ENCODE assay signal across 8 cellular contexts in genomic region chr7:149799397-149800168, GRCh38. TPM values are rescaled to one million over a fixed set of nuclear protein-coding genes. Genes with fewer than 3 reads are reported as not detected.
DNase-seq lines count a peak whose midpoint lies in the region; ATAC-seq and TF ChIP-seq lines count a peak whose summit lies in the region.

No MANE protein-coding gene starts in this region.

- H2AFZ ChIP-seq in IMR-90 (replicated peaks; ENCODE audit: low read length, poor library complexity), result no peak overlapping the region

- DNase-seq in Caco-2 (peak in 1 of 2 experiments; percentile 63), IMR-90 (no peak), head of caudate nucleus (peak in 26 of 42 donors; percentile 14 to 68 (median 34)), vagina (ENCODE audit: extremely low spot score in 2 of 2) (no peak), globus pallidus (ENCODE audit: low spot score) (no peak), COLO829 (ENCODE audit: low spot score) (no peak)
- peak; percentile 65 for DNase-seq in activated CD8-positive, alpha-beta T cell treated with anti-CD3 and anti-CD28 coated beads, Interleukin-2, amount 10 ng/mL, durations not matched to agents 7 days and 5 days
- DNase-seq in stimulated activated CD4-positive, alpha-beta T cell treated with anti-CD3 and anti-CD28 coated beads, TNF-alpha, amount 100 ng/mL, for 4 hours (ENCODE audit: low read depth in 3 of 3), result peak; percentile 18 to 43 (median 33)

- no peak overlapping the region for H2AK5ac ChIP-seq in IMR-90 (ENCODE audit: low read depth, low read length)

- no peak overlapping the region for H3K4me3 Mint-ChIP-seq in Caco-2 (ENCODE audit: unreplicated experiment)
- H3K4me3 Mint-ChIP-seq in activated CD8-positive, alpha-beta T cell treated with anti-CD3 and anti-CD28 coated beads, Interleukin-2, amount 10 ng/mL, durations not matched to agents 7 days and 5 days, result no peak overlapping the region

- TF ChIP-seq POLR2A in IMR-90 (IDR thresholded peaks at IDR 0.05; ENCODE audit: low read depth, low read length) (no peak), vagina (IDR thresholded peaks at IDR 0.05) (no peak)

- H2BK120ac ChIP-seq in IMR-90 (ENCODE audit: low read depth, low read length), result no peak overlapping the region

- H3K4ac ChIP-seq in IMR-90 (ENCODE audit: low read depth, low read length), result no peak overlapping the region

- POLR2A ChIA-PET in Caco-2 (lab: Charles Lee) (no interaction called here), IMR-90 (lab: Charles Lee; ENCODE audit: unreplicated experiment) (no interaction called here)
- POLR2A ChIA-PET in activated CD8-positive, alpha-beta T cell treated with anti-CD3 and anti-CD28 coated beads, Interleukin-2, amount 10 ng/mL, durations not matched to agents 7 days and 5 days (lab: Charles Lee), result no interaction called here

- no peak overlapping the region for H3K56ac ChIP-seq in IMR-90 (ENCODE audit: extremely low read depth, insufficient read depth, low read length)

- H3K36me3 ChIP-seq in Caco-2 (ENCODE audit: control insufficient read depth, insufficient read depth, low read length) (no peaks in the 10 kb centered on the region), IMR-90 (ENCODE audit: control insufficient read depth, insufficient read depth, low read length) (no peaks in the 10 kb centered on the region), vagina (no peaks in the 10 kb centered on the region)

- H3K14ac ChIP-seq in IMR-90 (replicated peaks; ENCODE audit: low read depth, low read length), result no peak overlapping the region

- peak; percentile 32 to 64 for TF ChIP-seq CTCF in Caco-2 (IDR thresholded peaks at IDR 0.05; ENCODE audit: insufficient read depth in 1 of 2, low read depth in 1 of 2, low read length in 1 of 2, severe bottlenecking in 1 of 2, unreplicated experiment in 1 of 2)
- peak; percentile 12; the same call in 1 of the 2 replicates for TF ChIP-seq CTCF in IMR-90 (conservative IDR thresholded peaks at IDR 0.05; ENCODE audit: low read depth, low read length)
- TF ChIP-seq CTCF in vagina (IDR thresholded peaks at IDR 0.05), result no peak

- no peak overlapping the region for H4K8ac ChIP-seq in IMR-90 (ENCODE audit: low read depth in 2 of 2, low read length in 2 of 2)

- no peak overlapping the region for H3K4me2 ChIP-seq in IMR-90 (ENCODE audit: low read depth, low read length)

- no peak overlapping the region for H2BK5ac ChIP-seq in IMR-90 (ENCODE audit: low read depth, low read length, poor library complexity, severe bottlenecking)

- peaks cover 3% of the 10 kb centered on the region for H3K27me3 Mint-ChIP-seq in Caco-2 (ENCODE audit: insufficient read depth, unreplicated experiment)
- H3K27me3 Mint-ChIP-seq in activated CD8-positive, alpha-beta T cell treated with anti-CD3 and anti-CD28 coated beads, Interleukin-2, amount 10 ng/mL, durations not matched to agents 7 days and 5 days (ENCODE audit: low read depth), result no peaks in the 10 kb centered on the region

- no peaks in the 10 kb centered on the region for H3K27me3 ChIP-seq in Caco-2 (replicated peaks; ENCODE audit: control insufficient read depth, insufficient read depth, low read length)
- peaks cover 5% of the 10 kb centered on the region; the same call in 1 of the 2 replicates for H3K27me3 ChIP-seq in IMR-90 (ENCODE audit: control insufficient read depth, insufficient read depth, low read length)
- no peaks in the 10 kb centered on the region for H3K27me3 ChIP-seq in vagina

- no peak overlapping the region for H3K23ac ChIP-seq in IMR-90 (ENCODE audit: low read depth, low read length)

- ATAC-seq in IMR-90 (ENCODE audit: low read depth), result no peak
- peak; percentile 58 for ATAC-seq in activated CD8-positive, alpha-beta T cell treated with anti-CD3 and anti-CD28 coated beads, Interleukin-2, amount 10 ng/mL, durations not matched to agents 7 days and 5 days

- H3K27ac Mint-ChIP-seq in Caco-2 (ENCODE audit: unreplicated experiment), result no peak overlapping the region
- no peak overlapping the region for H3K27ac Mint-ChIP-seq in activated CD8-positive, alpha-beta T cell treated with anti-CD3 and anti-CD28 coated beads, Interleukin-2, amount 10 ng/mL, durations not matched to agents 7 days and 5 days

- H4K5ac ChIP-seq in IMR-90 (ENCODE audit: low read depth, low read length), result no peak overlapping the region

- no peak overlapping the region for H2AK9ac ChIP-seq in IMR-90 (replicated peaks; ENCODE audit: low read depth, low read length, poor library complexity)

- no peaks in the 10 kb centered on the region for H3K9me1 ChIP-seq in IMR-90 (ENCODE audit: insufficient read depth, low read length)

- intact Hi-C loops in Caco-2 (cut with micrococcal nuclease; ENCODE audit: unreplicated experiment), result no loop called here
- intact Hi-C loops in IMR-90 (cut with micrococcal nuclease), result no loop called here
- intact Hi-C loops in head of caudate nucleus (cut with DNase I), result no loop called here
- intact Hi-C loops in vagina (cut with DNase I), result no loop called here

- CTCF ChIA-PET in Caco-2 (lab: Charles Lee) (interaction anchor here (1.2 kb wide), 2 partner anchors 57 to 137 kb away, joined by 3 to 4 read pairs; no protein-coding TSS in a partner anchor), IMR-90 (lab: Yijun Ruan, JAX) (no interaction called here)
- CTCF ChIA-PET in activated CD8-positive, alpha-beta T cell treated with anti-CD3 and anti-CD28 coated beads, Interleukin-2, amount 10 ng/mL, durations not matched to agents 7 days and 5 days (lab: Charles Lee), result interaction anchor here (1.1 to 1.6 kb wide), 6 partner anchors 29 to 137 kb away, joined by 3 to 9 read pairs (median 4); no protein-coding TSS in a partner anchor

- BruUV-seq in Caco-2 (replicated peaks; lab: Mats Ljungman, UMichigan), result no TSS peak
- BruUV-seq in IMR-90 (replicated peaks; lab: Mats Ljungman, UMichigan), result no TSS peak

- H3K4me1 ChIP-seq in Caco-2 (no peaks in the 10 kb centered on the region), IMR-90 (ENCODE audit: control insufficient read depth, insufficient read depth, low read length) (no peaks in the 10 kb centered on the region), vagina (no peaks in the 10 kb centered on the region)

- no peak overlapping the region for H3K18ac ChIP-seq in IMR-90 (ENCODE audit: low read depth, low read length)

- H2BK20ac ChIP-seq in IMR-90 (ENCODE audit: low read depth, low read length), result no peak overlapping the region

- H3K27ac ChIP-seq in IMR-90 (ENCODE audit: insufficient read depth, low read length), result no peak overlapping the region
- no peak overlapping the region for H3K27ac ChIP-seq in vagina

- no peak overlapping the region for H3K9ac ChIP-seq in IMR-90 (ENCODE audit: low read depth, low read length)

- no peak overlapping the region for H4K91ac ChIP-seq in IMR-90 (ENCODE audit: insufficient read depth, low read depth, low read length)

- H4K20me1 ChIP-seq in IMR-90 (ENCODE audit: insufficient read depth, low read length), result no peaks in the 10 kb centered on the region

- H3K4me1 Mint-ChIP-seq in Caco-2 (ENCODE audit: low read depth, unreplicated experiment), result no peaks in the 10 kb centered on the region
- no peaks in the 10 kb centered on the region for H3K4me1 Mint-ChIP-seq in activated CD8-positive, alpha-beta T cell treated with anti-CD3 and anti-CD28 coated beads, Interleukin-2, amount 10 ng/mL, durations not matched to agents 7 days and 5 days (ENCODE audit: low read depth)

- in situ Hi-C loops in IMR-90 (cut with MboI; ENCODE audit: low sequenced_read_pairs), result no loop called here

- H3K79me1 ChIP-seq in IMR-90 (ENCODE audit: low read depth in 1 of 2, low read length in 2 of 2), result no peaks in the 10 kb centered on the region

- H3K9me3 ChIP-seq in Caco-2 (no peaks in the 10 kb centered on the region), IMR-90 (ENCODE audit: control insufficient read depth, insufficient read depth, low read length) (no peaks in the 10 kb centered on the region), vagina (no peaks in the 10 kb centered on the region)

- no peak for TF ChIP-seq RAD21 in IMR-90 (IDR thresholded peaks at IDR 0.05; ENCODE audit: low read length)

- H3K4me3 ChIP-seq in Caco-2 (ENCODE audit: low read depth, low read length) (no peak overlapping the region), IMR-90 (ENCODE audit: insufficient read depth, low read depth, low read length) (no peak overlapping the region), vagina (no peak overlapping the region)

- H3K36me3 Mint-ChIP-seq in Caco-2 (ENCODE audit: insufficient read depth, unreplicated experiment), result no peaks in the 10 kb centered on the region
- H3K36me3 Mint-ChIP-seq in activated CD8-positive, alpha-beta T cell treated with anti-CD3 and anti-CD28 coated beads, Interleukin-2, amount 10 ng/mL, durations not matched to agents 7 days and 5 days (ENCODE audit: low read depth), result no peaks in the 10 kb centered on the region

- dilution Hi-C loops in IMR-90 (cut with HindIII; ENCODE audit: low sequenced_read_pairs, unreplicated experiment), result no loop called here

- WGBS in IMR-90 (ENCODE audit: extremely low coverage in 2 of 2, insufficient read length in 1 of 2), 2 experiments, result no CpG with 5 or more reads among the region's 8 CpGs

- H2BK15ac ChIP-seq in IMR-90 (ENCODE audit: low read depth, low read length), result no peak overlapping the region

- H3K9me3 Mint-ChIP-seq in Caco-2 (ENCODE audit: unreplicated experiment), result no peaks in the 10 kb centered on the region
- H3K9me3 Mint-ChIP-seq in activated CD8-positive, alpha-beta T cell treated with anti-CD3 and anti-CD28 coated beads, Interleukin-2, amount 10 ng/mL, durations not matched to agents 7 days and 5 days (ENCODE audit: insufficient read depth), result no peaks in the 10 kb centered on the region

TF ChIP-seq in IMR-90, 13 proteins besides CTCF, POLR2A, EP300 and RAD21 (continues in another document):
- no peak for TF ChIP-seq MAZ (IDR thresholded peaks at IDR 0.05; ENCODE audit: borderline replicate concordance, low read depth, low read length)

RNA-seq across cellular contexts. Expression of gene ZNF467, which starts 26.2 kb away (rescaled TPM):
- 1.1 and 1.7 TPM in 2 replicates for total RNA-seq in Caco-2 (2022)
- under 0.01 TPM in 1 of 2 replicates, not detected in the other for total RNA-seq in IMR-90 (2012; rRNA removed)
- 0.67 and 0.77 TPM in 2 replicates for polyA plus RNA-seq in IMR-90 (2012; rRNA removed)
- polyA plus RNA-seq in IMR-90 (2012; cell fraction: cytosol; rRNA removed), result 0.43 and 0.89 TPM in 2 replicates
- 3.8 and 5.6 TPM in 2 replicates for polyA plus RNA-seq in IMR-90 (2012; cell fraction: nucleus; rRNA removed; ENCODE audit: low replicate concordance)
- total RNA-seq in activated CD8-positive, alpha-beta T cell treated with anti-CD3 and anti-CD28 coated beads, Interleukin-2, amount 10 ng/mL, durations not matched to agents 7 days and 5 days, result under 1 TPM; 0.08 to 0.11 TPM
- 13.3 TPM for total RNA-seq in vagina

RNA-seq across cellular contexts. Expression of gene ZNF862, which starts 38.6 kb away (rescaled TPM):
- total RNA-seq in Caco-2 (2022), result 3.1 and 3.5 TPM in 2 replicates
- total RNA-seq in IMR-90 (2012; rRNA removed), result 3.3 and 5.9 TPM in 2 replicates
- polyA plus RNA-seq in IMR-90 (2012; rRNA removed), result 10.8 and 10.9 TPM in 2 replicates
- 4.5 and 5.8 TPM in 2 replicates for polyA plus RNA-seq in IMR-90 (2012; cell fraction: cytosol; rRNA removed)
- 56.1 and 60.8 TPM in 2 replicates for polyA plus RNA-seq in IMR-90 (2012; cell fraction: nucleus; rRNA removed; ENCODE audit: low replicate concordance)
- total RNA-seq in activated CD8-positive, alpha-beta T cell treated with anti-CD3 and anti-CD28 coated beads, Interleukin-2, amount 10 ng/mL, durations not matched to agents 7 days and 5 days, result 10 to 100 TPM; 21.5 to 24.9 TPM
- total RNA-seq in vagina, result 21.1 TPM

Comparison
In these comparisons a context has a peak if more than half of its experiments do, and no peak if none do; other contexts are left out.
1. DNase-seq: peak in activated CD8-positive, alpha-beta T cell treated with anti-CD3 and anti-CD28 coated beads, Interleukin-2, amount 10 ng/mL, durations not matched to agents 7 days and 5 days (single experiment), head of caudate nucleus (26 of 42) and stimulated activated CD4-positive, alpha-beta T cell treated with anti-CD3 and anti-CD28 coated beads, TNF-alpha, amount 100 ng/mL, for 4 hours (3 of 3); none in IMR-90 (single experiment), vagina (0 of 2), globus pallidus (single experiment) and COLO829 (single experiment).
2. CTCF ChIP-seq: peak in Caco-2 (2 of 2) and IMR-90 (single experiment); none in vagina (0 of 3).